7 cellular contexts compared by ENCODE assay signal in genomic region chr11:70390904-70391303, GRCh38. TPM values are rescaled to one million over a fixed set of nuclear protein-coding genes. Genes with fewer than 3 reads are reported as not detected.
DNase-seq lines count a peak whose midpoint lies in the region; ATAC-seq, FAIRE-seq and TF ChIP-seq lines count a peak whose summit lies in the region.
"Not testable (repeated sequence)": the region's sequence is repeated elsewhere in the genome, so short reads cannot be mapped to it uniquely, and the experiment has no call there.
"Had no signal": no experiment of that assay in that cellular context is flagged by ENCODE, and none has a peak within 500 bp of the region (broad histone marks: within the 10 kb centered on the region; RNA-seq: fewer than 3 reads in every experiment).

No MANE protein-coding gene starts in this region.

- not testable (repeated sequence) for H3K9me3 ChIP-seq in HAP-1; HUES64 (ENCODE audit: insufficient read depth, low read depth, low read length); K562 (replicated peaks; ENCODE audit: control insufficient read depth, insufficient read depth, low read depth, low read length); H1 (ENCODE audit: insufficient read depth in 2 of 2, low read depth in 1 of 2, low read length in 1 of 2); iPS-18a (ENCODE audit: control insufficient read depth, low read depth, low read length)

- POLR2A ChIA-PET in K562 (lab: Yijun Ruan, JAX); H1 (lab: Charles Lee; ENCODE audit: partially characterized antibody): not testable (repeated sequence)

- H3K9me1 ChIP-seq in K562 (ENCODE audit: control insufficient read depth, insufficient read depth, low read length), result not testable (repeated sequence)

- H4K20me1 ChIP-seq in GM23338 (replicated peaks; ENCODE audit: insufficient read depth), result peaks cover 22% of the 10 kb centered on the region
- H4K20me1 ChIP-seq in K562 (replicated peaks; ENCODE audit: control insufficient read depth, insufficient read depth, low read length), result not testable (repeated sequence)
- H4K20me1 ChIP-seq in H1 (replicated peaks in 1 of 2; ENCODE audit: control insufficient read depth in 1 of 2, insufficient read depth in 2 of 2, low read length in 2 of 2), result peaks cover 3 to 11% of the 10 kb centered on the region in 2 experiments

- H4K5ac ChIP-seq in H1 (ENCODE audit: insufficient read length, low read depth, low read length), result not testable (repeated sequence)

- H2AFZ ChIP-seq in GM23338; K562 (ENCODE audit: low read depth, low read length); H1 (ENCODE audit: low read length): not testable (repeated sequence)

- CTCF ChIA-PET in K562 (lab: Yijun Ruan, JAX; ENCODE audit: low intra/inter-chr PET ratio), result not testable (repeated sequence)
- CTCF ChIA-PET in H1 (lab: Charles Lee; ENCODE audit: partially characterized antibody), result interaction anchor here (2.1 kb wide), 1 partner anchor 14 kb away, joined by 5 read pairs; no protein-coding TSS in a partner anchor

- not testable (repeated sequence) for H3K27me3 ChIP-seq in GM23338 (ENCODE audit: insufficient read depth); HAP-1 (ENCODE audit: low read depth); HUES64 (ENCODE audit: insufficient read depth, low read length); K562 (ENCODE audit: control insufficient read depth in 2 of 2, insufficient read depth in 2 of 2, low read length in 2 of 2); H1 (replicated peaks in 1 of 4; ENCODE audit: control insufficient read depth in 3 of 4, extremely low read depth in 1 of 4, insufficient read depth in 3 of 4, low read length in 3 of 4); iPS-18a (ENCODE audit: control insufficient read depth, insufficient read depth, low read length)

- H3K4me1 Mint-ChIP-seq in GM23338, result peaks cover 27% of the 10 kb centered on the region

- H3K79me2 ChIP-seq in GM23338 (replicated peaks; ENCODE audit: insufficient read depth) (peaks cover 61% of the 10 kb centered on the region), K562 (ENCODE audit: control insufficient read depth, insufficient read depth, low read length) (peaks cover 66% of the 10 kb centered on the region), H1 (ENCODE audit: control insufficient read depth in 1 of 2, insufficient read depth in 2 of 2, low read length in 2 of 2) (peaks cover 0 to 17% of the 10 kb centered on the region in 2 experiments; a peak in 2 of 4 replicates)

- H2BK20ac ChIP-seq in H1 (ENCODE audit: low read length), result not testable (repeated sequence)

- not testable (repeated sequence) for H3F3A ChIP-seq in GM23338 (replicated peaks; ENCODE audit: low read depth)

- H3K23me2 ChIP-seq in H1 (ENCODE audit: low read depth, low read length), result not testable (repeated sequence)

- BruUV-seq in K562 (replicated peaks; lab: Mats Ljungman, UMichigan), result not testable (repeated sequence)

- H2BK120ac ChIP-seq in H1 (replicated peaks; ENCODE audit: low read depth, low read length), result not testable (repeated sequence)

- H3K4ac ChIP-seq in H1 (replicated peaks; ENCODE audit: insufficient read length, low read depth, low read length), result not testable (repeated sequence)

- H2BK12ac ChIP-seq in H1 (ENCODE audit: low read depth, low read length), result not testable (repeated sequence)

- H2BK15ac ChIP-seq in H1 (ENCODE audit: low read length), result not testable (repeated sequence)

- TF ChIP-seq EP300 in K562 (IDR thresholded peaks at IDR 0.05; ENCODE audit: low read length); H1 (IDR thresholded peaks at IDR 0.05; ENCODE audit: borderline replicate concordance in 1 of 2, low read depth in 2 of 2, low read length in 2 of 2): not testable (repeated sequence)

- H3K4me1 ChIP-seq in GM23338 (ENCODE audit: insufficient read depth) (peaks cover 26% of the 10 kb centered on the region), HAP-1 (peaks cover 33% of the 10 kb centered on the region), HUES64 (ENCODE audit: insufficient read depth, low read length) (peaks cover 15% of the 10 kb centered on the region), H1 (replicated peaks in 1 of 4; ENCODE audit: control insufficient read depth in 3 of 4, insufficient read depth in 4 of 4, low read length in 3 of 4) (peaks cover 5 to 17% (median 9%) of the 10 kb centered on the region in 4 experiments; a peak in 6 of 7 replicates), iPS-18a (ENCODE audit: control insufficient read depth, low read depth, low read length) (peaks cover 15% of the 10 kb centered on the region)
- H3K4me1 ChIP-seq in K562 (replicated peaks in 1 of 2; ENCODE audit: control insufficient read depth in 2 of 2, insufficient read depth in 2 of 2, low read length in 2 of 2), result not testable (repeated sequence)

- in situ Hi-C loops in HAP-1 (cut with MboI; ENCODE audit: low sequenced_read_pairs); K562 (cut with MboI): not testable (repeated sequence)

- 85% methylated on average over 7 of the region's 7 CpGs for WGBS in HUES64
- WGBS in K562 (ENCODE audit: insufficient coverage, low coverage, missing lambda C conversion rate), result 94% methylated on average over 6 of the region's 7 CpGs
- 86% methylated on average over 6 of the region's 7 CpGs; no CpG with 5 or more reads in 1 of the 2 experiments for WGBS in H1 (ENCODE audit: extremely low coverage in 1 of 2, insufficient coverage in 1 of 2, insufficient read length in 1 of 2, insufficient replicate concordance in 2 of 2, low coverage in 1 of 2, low lambda C conversion rate in 2 of 2, missing lambda C conversion rate in 1 of 2), 2 experiments

- H3K4me3 ChIP-seq in GM23338 (peak overlapping the region; percentile 26; the same call in 1 of the 2 replicates), H1 (ENCODE audit: extremely low read depth in 1 of 4, insufficient read depth in 2 of 4, low read depth in 3 of 4, low read length in 4 of 4) (peak overlapping the region in 1 of 4 experiments; percentile 12; a peak in 1 of 8 replicates)
- H3K4me3 ChIP-seq in HAP-1; HUES64 (ENCODE audit: low read length); K562; iPS-18a (ENCODE audit: low read length): not testable (repeated sequence)

- H3K4me2 ChIP-seq in GM23338, result peak overlapping the region; percentile 72
- not testable (repeated sequence) for H3K4me2 ChIP-seq in K562 (ENCODE audit: insufficient read depth, low read length)
- H3K4me2 ChIP-seq in H1 (ENCODE audit: insufficient read depth in 1 of 2, low read depth in 2 of 2, low read length in 2 of 2), result 0 out of 4 replicates have a peak overlapping the region, but pooled peaks of 1 of the 2 experiments have one; percentile 3

- peak overlapping the region; percentile 91; the same call in 1 of the 2 replicates for H3K27ac ChIP-seq in GM23338 (ENCODE audit: low read depth)
- H3K27ac ChIP-seq in HUES64 (ENCODE audit: low read depth, low read length), result peak overlapping the region; percentile 60; the same call in 1 of the 2 replicates
- H3K27ac ChIP-seq in K562 (ENCODE audit: extremely low read depth, low read depth, low read length), result peak overlapping the region; percentile 28; the same call in 1 of the 3 replicates
- not testable (repeated sequence) for H3K27ac ChIP-seq in H1 (ENCODE audit: low read depth, low read length)
- peak overlapping the region; percentile 52 for H3K27ac ChIP-seq in iPS-18a (ENCODE audit: low read length)

- H3K9me2 ChIP-seq in GM23338 (ENCODE audit: insufficient read depth), result not testable (repeated sequence)

- H3K14ac ChIP-seq in H1 (ENCODE audit: insufficient read length), result not testable (repeated sequence)

- H3K79me1 ChIP-seq in H1 (ENCODE audit: low read depth, low read length), result not testable (repeated sequence)

- H3K36me3 Mint-ChIP-seq in GM23338 (ENCODE audit: low read depth), result peaks cover 51% of the 10 kb centered on the region

- H3K23ac ChIP-seq in H1 (ENCODE audit: insufficient read length), result not testable (repeated sequence)

- not testable (repeated sequence) for TF ChIP-seq RAD21 in K562 (CRISPR knock-in tag; conservative IDR thresholded peaks at IDR 0.05 in 1 of 2, IDR thresholded peaks at IDR 0.05 in 1 of 2); H1 (IDR thresholded peaks at IDR 0.05 in 1 of 2, conservative IDR thresholded peaks at IDR 0.05 in 1 of 2; ENCODE audit: low read depth in 2 of 2, low read length in 2 of 2)

- TF ChIP-seq CTCF in GM23338 (conservative IDR thresholded peaks at IDR 0.05; ENCODE audit: low read depth in 2 of 2); K562 (IDR thresholded peaks at IDR 0.05 in 2 of 3, conservative IDR thresholded peaks at IDR 0.05 in 1 of 3; ENCODE audit: insufficient read depth in 2 of 3, low read depth in 1 of 3, low read length in 3 of 3); H1 (IDR thresholded peaks at IDR 0.05; ENCODE audit: control extremely low read depth in 1 of 3, insufficient read depth in 1 of 3, low read depth in 1 of 3, low read length in 3 of 3): not testable (repeated sequence)

- not testable (repeated sequence) for H2AK5ac ChIP-seq in H1 (ENCODE audit: low read depth, low read length)

- H3K9me3 Mint-ChIP-seq in GM23338, result not testable (repeated sequence)

- H3K56ac ChIP-seq in H1 (replicated peaks; ENCODE audit: insufficient read length, low read depth, low read length), result not testable (repeated sequence)

- H3K9ac ChIP-seq in HUES64 (ENCODE audit: low read depth, low read length); K562 (ENCODE audit: insufficient read depth in 1 of 2, low read depth in 2 of 2, low read length in 2 of 2); H1 (replicated peaks in 1 of 4; ENCODE audit: extremely low read depth in 1 of 4, low read depth in 3 of 4, low read length in 3 of 4); iPS-18a (ENCODE audit: low read length): not testable (repeated sequence)

- FAIRE-seq in K562 (lab: Jason Lieb, UNC); H1 (lab: Jason Lieb, UNC): not testable (repeated sequence)

- intact Hi-C loops in K562 (cut with micrococcal nuclease), result loop anchor here (10.0 kb wide), 1 partner anchor 186 kb away; the partner anchor contains the start of gene FADD

- not testable (repeated sequence) for TF ChIP-seq POLR2A in K562 (conservative IDR thresholded peaks at IDR 0.05); H1 (IDR thresholded peaks at IDR 0.05; ENCODE audit: control extremely low read depth in 1 of 2, low read depth in 2 of 2, low read length in 2 of 2)

- peak overlapping the region; percentile 94 for H3K27ac Mint-ChIP-seq in GM23338

- H3K18ac ChIP-seq in H1 (ENCODE audit: extremely low read depth, low read length), result not testable (repeated sequence)

- not testable (repeated sequence) for H4K8ac ChIP-seq in H1 (ENCODE audit: extremely low read depth, insufficient read depth, low read length)

- peaks cover 28% of the 10 kb centered on the region for H3K27me3 Mint-ChIP-seq in GM23338 (ENCODE audit: insufficient read depth, low read depth, poor library complexity)

- peak overlapping the region; percentile 2 for H4K91ac ChIP-seq in H1 (replicated peaks; ENCODE audit: insufficient read length, low read length)

- H3K36me3 ChIP-seq in GM23338 (ENCODE audit: insufficient read depth); iPS-18a (ENCODE audit: control insufficient read depth, low read depth, low read length): not testable (repeated sequence)
- H3K36me3 ChIP-seq in HAP-1 (replicated peaks) (peaks cover 41% of the 10 kb centered on the region), HUES64 (ENCODE audit: insufficient read depth, low read length) (peaks cover 27% of the 10 kb centered on the region), K562 (ENCODE audit: control insufficient read depth, insufficient read depth, low read length) (peaks cover 70% of the 10 kb centered on the region; the same call in 2 of the 3 replicates), H1 (ENCODE audit: control insufficient read depth in 2 of 4, insufficient read depth in 4 of 4, low read length in 3 of 4) (peaks cover 0 to 12% (median 3%) of the 10 kb centered on the region in 4 experiments; a peak in 3 of 8 replicates)

- H2BK5ac ChIP-seq in H1 (ENCODE audit: low read depth, low read length), result not testable (repeated sequence)

- DNase-seq in GM23338 (ENCODE audit: low spot score), result peak; percentile 54
- DNase-seq in HAP-1 (ENCODE audit: low spot score in 2 of 2), result peak; percentile 62 to 74
- DNase-seq in K562 (ENCODE audit: extremely low read depth in 1 of 4, low spot score in 3 of 4); H1 (ENCODE audit: low read depth in 1 of 2, low spot score in 2 of 2): not testable (repeated sequence)

- ATAC-seq in GM23338, result peak; percentile 13; the same call in 2 of the 3 replicates
- not testable (repeated sequence) for ATAC-seq in K562

- H3K4me3 Mint-ChIP-seq in GM23338, result peak overlapping the region; percentile 26; the same call in 1 of the 3 replicates

RNA-seq across cellular contexts. Expression of gene CTTN, which starts 7.4 kb away (rescaled TPM):
- 327 and 343 TPM in 2 replicates for total RNA-seq in GM23338 (2014; rRNA removed; shearing (Covaris generic))
- polyA plus RNA-seq in GM23338 (2016; fragmentation: Nextera tagmentation; extraction: Ambion mirVana) (148 and 163 TPM in 2 replicates), K562 (2011; rRNA removed) (90.1 and 102 TPM in 2 replicates), K562 (2014; fragmentation: Illumina TruSeq; extraction: Trizol) (99.7 and 102 TPM in 2 replicates), K562 (2014; fragmentation: Nextera tagmentation; extraction: Ambion mirVana) (10 to 100 TPM in 1 of 2 experiments, 1 to 10 TPM in 1; 9.9 to 23.1 TPM), K562 (2014; rRNA removed) (149 and 157 TPM in 2 replicates), H1 (2011; rRNA removed) (84.6 and 125 TPM in 2 replicates)
- polyA plus RNA-seq in HUES64 (2013, experiment 1 of 2), result 96.6 TPM
- 97.4 TPM for polyA plus RNA-seq in HUES64 (2013, experiment 2 of 2)
- total RNA-seq in K562 (2011; cell fraction: chromatin; rRNA removed; ENCODE audit: low replicate concordance), result 847 and 1,186 TPM in 2 replicates
- total RNA-seq in K562 (2011; cell fraction: nucleolus; rRNA removed), result 519 and 540 TPM in 2 replicates
- total RNA-seq in K562 (2011; cell fraction: nucleoplasm; rRNA removed), result 720 and 885 TPM in 2 replicates
- total RNA-seq in K562 (2014; rRNA removed) (114 and 127 TPM in 2 replicates), K562 (2014; rRNA removed; fragmentation: Illumina TruSeq; extraction: Trizol) (92.4 and 92.6 TPM in 2 replicates), K562 (2015; rRNA removed; fragmentation: Illumina TruSeq; extraction: Trizol) (104 and 110 TPM in 2 replicates), K562 (2021) (146 and 158 TPM in 2 replicates)
- 58.6 and 59.0 TPM in 2 replicates for polyA plus RNA-seq in K562 (2011; cell fraction: cytosol; rRNA removed)
- 564 and 672 TPM in 2 replicates for polyA plus RNA-seq in K562 (2011; cell fraction: nucleus; rRNA removed)
- 106 and 146 TPM in 2 replicates for polyA plus RNA-seq in K562 (2012)
- 134 and 158 TPM in 2 replicates for polyA minus RNA-seq in K562 (2011; rRNA and poly(A)+ RNA removed)
- polyA minus RNA-seq in K562 (2011; cell fraction: cytosol; rRNA and poly(A)+ RNA removed), result 44.2 and 52.6 TPM in 2 replicates
- polyA minus RNA-seq in K562 (2011; cell fraction: nucleus; rRNA and poly(A)+ RNA removed), result 171 and 217 TPM in 2 replicates
- 207 and 216 TPM in 2 replicates for total RNA-seq in H1 (2021; fragmentation: NEBNext Ultra II Directional; extraction: Animal tissue kit (Norgen Biotek cat#: 25700))
- polyA plus RNA-seq in H1 (2011; cell fraction: cytosol; rRNA removed), result 128 TPM
- 425 TPM for polyA plus RNA-seq in H1 (2011; cell fraction: nucleus; rRNA removed)
- 187 to 200 TPM (median 193 TPM) in 4 replicates for polyA plus RNA-seq in H1 (2012, experiment 1 of 2)
- polyA plus RNA-seq in H1 (2012, experiment 2 of 2), result 30.1 TPM
- polyA plus RNA-seq in H1 (2013, experiment 1 of 2), result 117 TPM
- 107 TPM for polyA plus RNA-seq in H1 (2013, experiment 2 of 2)
- polyA minus RNA-seq in H1 (2011; rRNA and poly(A)+ RNA removed), result 145 and 156 TPM in 2 replicates
- polyA minus RNA-seq in H1 (2011; cell fraction: cytosol; rRNA and poly(A)+ RNA removed), result 92.5 TPM
- polyA minus RNA-seq in H1 (2011; cell fraction: nucleus; rRNA and poly(A)+ RNA removed), result 161 TPM
- polyA plus RNA-seq: CD8-positive, alpha-beta memory T cell had no signal
